14 cellular contexts compared by ENCODE assay signal in the genomic region with DNA sequence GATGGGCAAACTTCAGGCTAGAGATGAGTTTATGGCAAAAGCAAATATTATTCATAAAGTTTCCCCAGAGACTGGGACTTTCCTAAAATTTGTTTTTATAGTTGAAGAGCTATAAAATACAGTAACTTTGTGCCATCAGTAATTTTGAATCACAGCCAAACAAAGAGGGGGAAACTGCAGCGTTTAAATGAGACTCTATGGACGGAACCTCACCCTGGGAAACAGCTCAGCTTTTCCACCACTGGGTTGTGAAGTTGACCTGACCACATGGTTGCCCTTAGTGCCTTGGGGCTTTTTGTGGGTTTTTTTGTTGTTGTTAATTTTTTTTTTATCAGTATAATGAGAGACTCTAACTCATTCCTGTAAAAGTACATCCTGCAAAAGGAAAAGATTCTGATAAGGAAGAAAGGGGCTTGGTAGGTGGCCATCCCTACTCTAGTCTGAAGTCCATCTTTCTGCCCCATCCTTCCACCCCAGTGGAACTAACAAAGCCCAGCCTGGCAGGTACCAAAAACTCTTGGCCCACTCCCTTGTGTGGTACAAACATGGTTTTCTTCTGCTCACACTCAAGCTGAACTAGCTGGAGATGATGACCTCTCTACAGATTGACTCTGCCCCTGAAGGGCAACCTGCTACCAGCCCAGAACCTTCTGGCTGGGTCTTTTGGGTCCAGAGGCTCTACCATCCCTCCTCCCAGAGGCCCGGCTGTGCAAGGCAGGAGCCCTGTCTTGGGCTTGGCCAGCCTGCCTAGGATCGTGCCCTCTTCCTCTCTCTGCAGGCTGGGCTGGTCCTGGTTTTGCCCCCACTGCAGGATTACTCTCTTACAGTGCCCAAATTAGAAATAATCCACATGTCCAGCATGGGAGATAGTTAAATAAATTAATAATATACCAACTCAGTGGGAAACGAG. TPM values are rescaled to one million over a fixed set of nuclear protein-coding genes. Genes with fewer than 3 reads are reported as not detected.
DNase-seq lines count a peak whose midpoint lies in the region; ATAC-seq lines count a peak whose summit lies in the region.
"Had no signal": no experiment of that assay in that cellular context is flagged by ENCODE, and none has a peak within 500 bp of the region (broad histone marks: within the 10 kb centered on the region; RNA-seq: fewer than 3 reads in every experiment).

No MANE protein-coding gene starts in this region.

- H3K27ac ChIP-seq in neuronal stem cell (replicated peaks; ENCODE audit: low read length) = no peak overlapping the region
- H3K27ac ChIP-seq: adrenal gland had no signal

- H4K8ac ChIP-seq in neuronal stem cell (ENCODE audit: low read depth, low read length) = no peak overlapping the region

- peak overlapping the region; percentile 33 for H3K14ac ChIP-seq in neuronal stem cell (ENCODE audit: low read length)

- peak; percentile 89 for DNase-seq in EH (ENCODE audit: low read depth)
- DNase-seq in activated T-cell treated with anti-CD3 and anti-CD28 coated beads, Interleukin-2, amount 50 U/mL, for 72 hours = peak; percentile 71 to 77
- no peak for DNase-seq in neuronal stem cell (ENCODE audit: low spot score)
- DNase-seq: left colon; MV-4-11; naive thymus-derived CD8-positive, alpha-beta T cell; NCI-H510A had no signal

- no peak overlapping the region for H3K9ac ChIP-seq in neuronal stem cell (ENCODE audit: low read depth, low read length, poor library complexity)

- H3K9me3 Mint-ChIP-seq in activated T-cell treated with anti-CD3 and anti-CD28 coated beads, Interleukin-2, amount 50 U/mL, for 72 hours = no peaks in the 10 kb centered on the region
- H3K9me3 Mint-ChIP-seq: naive thymus-derived CD8-positive, alpha-beta T cell had no signal

- WGBS in neuronal stem cell (ENCODE audit: extremely low coverage in 2 of 2, insufficient read length in 2 of 2, insufficient replicate concordance in 1 of 2), 2 donors = no CpG with 5 or more reads among the region's 5 CpGs

- H3K4me2 ChIP-seq in neuronal stem cell (ENCODE audit: insufficient read depth, low read length, poor library complexity, severe bottlenecking) = no peak overlapping the region

- peak overlapping the region; percentile 18 to 56 for H3K4me3 Mint-ChIP-seq in activated T-cell treated with anti-CD3 and anti-CD28 coated beads, Interleukin-2, amount 50 U/mL, for 72 hours
- H3K4me3 Mint-ChIP-seq: naive thymus-derived CD8-positive, alpha-beta T cell had no signal

- H3K79me1 ChIP-seq in neuronal stem cell (ENCODE audit: low read depth, low read length) = no peaks in the 10 kb centered on the region

- H3K27me3 ChIP-seq in neuronal stem cell (ENCODE audit: control insufficient read depth in 3 of 3, insufficient read depth in 3 of 3, low read depth in 1 of 3, low read length in 3 of 3) = no peaks in the 10 kb centered on the region
- H3K27me3 ChIP-seq: adrenal gland had no signal

- H4K91ac ChIP-seq in neuronal stem cell (ENCODE audit: low read depth, low read length, poor library complexity) = no peak overlapping the region

- ATAC-seq in GM19035 (IDR thresholded peaks at IDR 0.05; ENCODE audit: unreplicated experiment) (peak; percentile 50), GM19467 (IDR thresholded peaks at IDR 0.05; ENCODE audit: unreplicated experiment) (no peak), GM21381 (IDR thresholded peaks at IDR 0.05; ENCODE audit: unreplicated experiment) (no peak), GM18858 (IDR thresholded peaks at IDR 0.05; ENCODE audit: unreplicated experiment) (no peak)
- peak; percentile 90 for ATAC-seq in activated T-cell treated with anti-CD3 and anti-CD28 coated beads, Interleukin-2, amount 50 U/mL, for 72 hours (replicated peaks in 1 of 2)
- ATAC-seq: left colon; naive thymus-derived CD8-positive, alpha-beta T cell; Right ventricle myocardium inferior had no signal

- no peak overlapping the region for H2BK120ac ChIP-seq in neuronal stem cell (ENCODE audit: low read depth, low read length)

- H3K36me3 Mint-ChIP-seq in activated T-cell treated with anti-CD3 and anti-CD28 coated beads, Interleukin-2, amount 50 U/mL, for 72 hours (ENCODE audit: insufficient read depth in 2 of 2) = peaks cover 0 to 10% of the 10 kb centered on the region in 2 donors

- no peaks in the 10 kb centered on the region for H3K4me1 ChIP-seq in neuronal stem cell (ENCODE audit: control insufficient read depth in 2 of 2, insufficient read depth in 1 of 2, low read depth in 1 of 2, low read length in 2 of 2)

- no peak overlapping the region for H3K4me3 ChIP-seq in neuronal stem cell (ENCODE audit: low read length in 2 of 2)
- H3K4me3 ChIP-seq: adrenal gland, skin epidermis had no signal

- no peak overlapping the region for H3K4ac ChIP-seq in neuronal stem cell (ENCODE audit: low read length)

- peaks cover 43% of the 10 kb centered on the region for H3K4me1 Mint-ChIP-seq in activated T-cell treated with anti-CD3 and anti-CD28 coated beads, Interleukin-2, amount 50 U/mL, for 72 hours (ENCODE audit: low read depth)

- H3K23ac ChIP-seq in neuronal stem cell (ENCODE audit: low read depth, low read length, poor library complexity) = no peak overlapping the region

- H3K18ac ChIP-seq in neuronal stem cell (ENCODE audit: low read length) = no peak overlapping the region

- H3K27me3 Mint-ChIP-seq in activated T-cell treated with anti-CD3 and anti-CD28 coated beads, Interleukin-2, amount 50 U/mL, for 72 hours (ENCODE audit: low read depth) = no peaks in the 10 kb centered on the region
- H3K27me3 Mint-ChIP-seq: naive thymus-derived CD8-positive, alpha-beta T cell had no signal

- no peaks in the 10 kb centered on the region for H3K9me3 ChIP-seq in neuronal stem cell (replicated peaks in 1 of 2; ENCODE audit: control insufficient read depth in 2 of 2, insufficient read depth in 1 of 2, low read depth in 1 of 2, low read length in 2 of 2)
- H3K9me3 ChIP-seq: adrenal gland had no signal

- H2AFZ ChIP-seq in neuronal stem cell (ENCODE audit: low read length) = no peak overlapping the region

- peaks cover 0 to 21% of the 10 kb centered on the region in 2 donors for H3K36me3 ChIP-seq in neuronal stem cell (replicated peaks in 1 of 2; ENCODE audit: control insufficient read depth in 2 of 2, insufficient read depth in 2 of 2, low read length in 2 of 2)

- H2AK5ac ChIP-seq in neuronal stem cell (ENCODE audit: low read depth, low read length) = no peak overlapping the region

- H3K27ac Mint-ChIP-seq in activated T-cell treated with anti-CD3 and anti-CD28 coated beads, Interleukin-2, amount 50 U/mL, for 72 hours = peak overlapping the region; percentile 92

- H2BK15ac ChIP-seq in neuronal stem cell (ENCODE audit: low read length) = no peak overlapping the region

- no peak overlapping the region for H2BK5ac ChIP-seq in neuronal stem cell (ENCODE audit: low read length)

- no peak overlapping the region for H2BK12ac ChIP-seq in neuronal stem cell (ENCODE audit: low read length)

RNA-seq across cellular contexts. Expression of gene RLBP1, which starts 41.2 kb away (rescaled TPM):
- total RNA-seq in activated T-cell treated with anti-CD3 and anti-CD28 coated beads, Interleukin-2, amount 50 U/mL, for 72 hours = under 1 TPM in 1 of 2 donors, not detected in 1; 0.53 TPM
- polyA plus RNA-seq in neuronal stem cell (2013, experiment 1 of 2) = 1.2 TPM
- polyA plus RNA-seq in neuronal stem cell (2013, experiment 2 of 2) = 1.0 TPM
- total RNA-seq: adrenal gland; left colon; naive thymus-derived CD8-positive, alpha-beta T cell; Right ventricle myocardium inferior had no signal
- polyA plus RNA-seq: naive thymus-derived CD8-positive, alpha-beta T cell had no signal

Comparison
In these comparisons a context has a peak if more than half of its experiments do, and no peak if none do; other contexts are left out.
1. ATAC-seq: peak in GM19035 (single experiment) and activated T-cell treated with anti-CD3 and anti-CD28 coated beads, Interleukin-2, amount 50 U/mL, for 72 hours (2 of 2); none in GM19467 (single experiment), GM21381 (single experiment) and GM18858 (single experiment).